Comparison of ENCODE assay signal across 10 cellular contexts in the genomic region with DNA sequence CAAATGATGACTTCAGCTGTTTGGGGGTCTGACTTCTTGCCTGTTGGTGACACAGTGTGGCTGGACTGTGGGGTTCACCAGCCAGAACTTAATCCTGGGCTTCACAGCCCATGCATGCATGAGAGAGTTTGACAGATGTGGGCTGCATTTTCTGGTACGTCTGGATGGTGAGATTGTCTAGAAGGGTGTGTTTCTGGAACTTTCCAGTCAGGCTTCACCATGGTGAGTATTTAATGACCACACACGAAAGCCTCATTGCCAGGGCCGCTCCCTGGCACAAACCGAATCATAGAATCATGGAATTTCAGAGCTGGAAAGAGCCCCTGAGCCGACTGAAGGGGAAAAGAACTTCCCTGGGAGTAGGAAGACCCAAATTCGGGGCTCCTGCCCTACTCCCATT. TPM values are rescaled to one million over a fixed set of nuclear protein-coding genes. Genes with fewer than 3 reads are reported as not detected.
DNase-seq lines count a peak whose midpoint lies in the region; ATAC-seq and TF ChIP-seq lines count a peak whose summit lies in the region.
"Had no signal": no experiment of that assay in that cellular context is flagged by ENCODE, and none has a peak within 500 bp of the region (broad histone marks: within the 10 kb centered on the region; RNA-seq: fewer than 3 reads in every experiment).

No MANE protein-coding gene starts in this region.

- peak overlapping the region; percentile 87 for H3K27ac Mint-ChIP-seq in activated CD8-positive, alpha-beta memory T cell treated with anti-CD3 and anti-CD28 coated beads, Interleukin-2, amount 10 ng/mL, durations not matched to agents 7 days and 5 days
- H3K27ac Mint-ChIP-seq in brain, result peak overlapping the region in 3 of 5 experiments; percentile 48 to 87 (median 70)
- peak overlapping the region; percentile 88 for H3K27ac Mint-ChIP-seq in stimulated activated naive B cell treated with anti-CD40 and anti-IgM and Interleukin-4, amounts not matched to agents 10 μg/mL and 1 μg/mL and 100 μg/mL, for 72 hours

- peaks cover 89% of the 10 kb centered on the region for H3K4me1 Mint-ChIP-seq in activated CD8-positive, alpha-beta memory T cell treated with anti-CD3 and anti-CD28 coated beads, Interleukin-2, amount 10 ng/mL, durations not matched to agents 7 days and 5 days
- H3K4me1 Mint-ChIP-seq in brain, result peaks cover 47% of the 10 kb centered on the region
- peaks cover 85 to 97% of the 10 kb centered on the region in 2 donors for H3K4me1 Mint-ChIP-seq in stimulated activated naive B cell treated with anti-CD40 and anti-IgM and Interleukin-4, amounts not matched to agents 10 μg/mL and 1 μg/mL and 100 μg/mL, for 72 hours

- H4K20me1 ChIP-seq in MM.1S (ENCODE audit: insufficient read depth, low read length), result no peaks in the 10 kb centered on the region

- no peak overlapping the region for H3K4me3 ChIP-seq in MM.1S (ENCODE audit: low read length)

- H3K9me3 Mint-ChIP-seq in activated CD8-positive, alpha-beta memory T cell treated with anti-CD3 and anti-CD28 coated beads, Interleukin-2, amount 10 ng/mL, durations not matched to agents 7 days and 5 days (ENCODE audit: low read depth), result no peaks in the 10 kb centered on the region
- peaks cover 0 to 3% (median 1%) of the 10 kb centered on the region in 5 experiments for H3K9me3 Mint-ChIP-seq in brain
- H3K9me3 Mint-ChIP-seq in stimulated activated naive B cell treated with anti-CD40 and anti-IgM and Interleukin-4, amounts not matched to agents 10 μg/mL and 1 μg/mL and 100 μg/mL, for 72 hours, result no peaks in the 10 kb centered on the region

- no peak for TF ChIP-seq CTCF in MM.1S (IDR thresholded peaks at IDR 0.05; ENCODE audit: low read length)
- no peak for TF ChIP-seq CTCF in brain (conservative IDR thresholded peaks at IDR 0.05)

- no peak for ATAC-seq in activated CD8-positive, alpha-beta memory T cell treated with anti-CD3 and anti-CD28 coated beads, Interleukin-2, amount 10 ng/mL, durations not matched to agents 7 days and 5 days
- no peak for ATAC-seq in stimulated activated naive B cell treated with anti-CD40 and anti-IgM and Interleukin-4, amounts not matched to agents 10 μg/mL and 1 μg/mL and 100 μg/mL, for 72 hours (replicated peaks)

- H3K27me3 Mint-ChIP-seq in activated CD8-positive, alpha-beta memory T cell treated with anti-CD3 and anti-CD28 coated beads, Interleukin-2, amount 10 ng/mL, durations not matched to agents 7 days and 5 days, result no peaks in the 10 kb centered on the region
- no peaks in the 10 kb centered on the region for H3K27me3 Mint-ChIP-seq in brain
- no peaks in the 10 kb centered on the region for H3K27me3 Mint-ChIP-seq in stimulated activated naive B cell treated with anti-CD40 and anti-IgM and Interleukin-4, amounts not matched to agents 10 μg/mL and 1 μg/mL and 100 μg/mL, for 72 hours

- no peak overlapping the region for H2AFZ ChIP-seq in MM.1S (ENCODE audit: low read length)

- H3K36me3 Mint-ChIP-seq in activated CD8-positive, alpha-beta memory T cell treated with anti-CD3 and anti-CD28 coated beads, Interleukin-2, amount 10 ng/mL, durations not matched to agents 7 days and 5 days, result peaks cover 60% of the 10 kb centered on the region
- peaks cover 28% of the 10 kb centered on the region for H3K36me3 Mint-ChIP-seq in brain
- H3K36me3 Mint-ChIP-seq in stimulated activated naive B cell treated with anti-CD40 and anti-IgM and Interleukin-4, amounts not matched to agents 10 μg/mL and 1 μg/mL and 100 μg/mL, for 72 hours, result peaks cover 42 to 70% of the 10 kb centered on the region in 2 donors

- DNase-seq in activated CD8-positive, alpha-beta memory T cell treated with anti-CD3 and anti-CD28 coated beads, Interleukin-2, amount 10 ng/mL, durations not matched to agents 7 days and 5 days, result no peak
- no peak for DNase-seq in activated CD8-positive, alpha-beta memory T cell treated with anti-CD3 and anti-CD28 coated beads, Interleukin-2, amount 50 U/mL, for 4 hours
- DNase-seq in MM.1S, result no peak
- DNase-seq in stimulated activated naive B cell treated with anti-CD40 and anti-IgM and Interleukin-4, amounts not matched to agents 10 μg/mL and 1 μg/mL and 100 μg/mL, for 72 hours, result no peak
- no peak for DNase-seq in NCI-H2029 (lab: John Stamatoyannopoulos, UW)
- no peak for DNase-seq in HPDE6-E6E7 (ENCODE audit: extremely low spot score)
- DNase-seq in Kasumi-1 (lab: John Stamatoyannopoulos, UW), result no peak
- DNase-seq: MV-4-11, nephron progenitor cell had no signal

- no peaks in the 10 kb centered on the region for H3K9me3 ChIP-seq in MM.1S (replicated peaks; ENCODE audit: insufficient read depth, low read length)

- H3K4me2 ChIP-seq in MM.1S (ENCODE audit: low read depth, low read length), result 0 out of 2 replicates have a peak overlapping the region, but pooled peaks have one; percentile 1

- no peaks in the 10 kb centered on the region for H3K36me3 ChIP-seq in MM.1S (replicated peaks; ENCODE audit: insufficient read depth, low read length)

- peaks cover 65% of the 10 kb centered on the region for H3K79me2 ChIP-seq in MM.1S (ENCODE audit: low read length)

- H3K27ac ChIP-seq in MM.1S (ENCODE audit: low read length), result no peak overlapping the region

- H3K4me1 ChIP-seq in MM.1S (ENCODE audit: low read length), result peaks cover 11% of the 10 kb centered on the region

- CTCF ChIA-PET in activated CD8-positive, alpha-beta memory T cell treated with anti-CD3 and anti-CD28 coated beads, Interleukin-2, amount 10 ng/mL, durations not matched to agents 7 days and 5 days (lab: Charles Lee), result interaction anchor here (0.9 to 1.4 kb wide), 3 partner anchors 8 to 105 kb away, joined by 3 to 5 read pairs (median 4); no protein-coding TSS in a partner anchor

- no peaks in the 10 kb centered on the region for H3F3A ChIP-seq in MM.1S (ENCODE audit: insufficient read depth, low read length)

- H3K27me3 ChIP-seq in MM.1S (replicated peaks; ENCODE audit: insufficient read depth, low read length), result no peaks in the 10 kb centered on the region

- no peak overlapping the region for H3K9ac ChIP-seq in MM.1S (ENCODE audit: low read length)

- H3K4me3 Mint-ChIP-seq in activated CD8-positive, alpha-beta memory T cell treated with anti-CD3 and anti-CD28 coated beads, Interleukin-2, amount 10 ng/mL, durations not matched to agents 7 days and 5 days, result no peak overlapping the region
- no peak overlapping the region for H3K4me3 Mint-ChIP-seq in brain
- H3K4me3 Mint-ChIP-seq in stimulated activated naive B cell treated with anti-CD40 and anti-IgM and Interleukin-4, amounts not matched to agents 10 μg/mL and 1 μg/mL and 100 μg/mL, for 72 hours, result peak overlapping the region; percentile 52 to 74
- H3K4me3 Mint-ChIP-seq: nephron progenitor cell had no signal

- no peaks in the 10 kb centered on the region for H3K9me2 ChIP-seq in MM.1S (replicated peaks; ENCODE audit: insufficient read depth, low read length)

RNA-seq across cellular contexts. Expression of a gene that starts 29.7 kb away (rescaled TPM):
- 100 to 1,000 TPM; 123 to 141 TPM for total RNA-seq in activated CD8-positive, alpha-beta memory T cell treated with anti-CD3 and anti-CD28 coated beads, Interleukin-2, amount 10 ng/mL, durations not matched to agents 7 days and 5 days
- polyA plus RNA-seq in brain (ENCODE audit: insufficient read depth, low read depth, low replicate concordance), result 7.2 TPM

Comparison
In these comparisons a context has a peak if more than half of its experiments do, and no peak if none do; other contexts are left out.
1. H3K4me3 Mint-ChIP-seq: peak in stimulated activated naive B cell treated with anti-CD40 and anti-IgM and Interleukin-4, amounts not matched to agents 10 μg/mL and 1 μg/mL and 100 μg/mL, for 72 hours (2 of 2); none in activated CD8-positive, alpha-beta memory T cell treated with anti-CD3 and anti-CD28 coated beads, Interleukin-2, amount 10 ng/mL, durations not matched to agents 7 days and 5 days (single experiment) and brain (0 of 5).
2. Peak in every context shown above with its lines, with median percentiles within 50 percentile points of each other: H3K27ac Mint-ChIP-seq.